4 cellular contexts compared by ENCODE assay signal in genomic region chr18:59666008-59666395, GRCh38. TPM values are rescaled to one million over a fixed set of nuclear protein-coding genes. Genes with fewer than 3 reads are reported as not detected.
"Had no signal": no experiment of that assay in that cellular context is flagged by ENCODE, and none has a peak within 500 bp of the region (broad histone marks: within the 10 kb centered on the region; RNA-seq: fewer than 3 reads in every experiment).

No MANE protein-coding gene starts in this region.

RNA-seq across cellular contexts. Expression of gene CCBE1, which starts 31.2 kb away (rescaled TPM):
- total RNA-seq: activated CD4-positive, alpha-beta memory T cell treated with anti-CD3 and anti-CD28 coated beads, Interleukin-2, amount 10 ng/mL, durations not matched to agents 7 days and 5 days; activated CD4-positive, alpha-beta T cell treated with anti-CD3 and anti-CD28 coated beads, Interleukin-2, amount 10 ng/mL, durations not matched to agents 7 days and 5 days; activated naive CD8-positive, alpha-beta T cell treated with anti-CD3 and anti-CD28 coated beads, Interleukin-2, amount 10 ng/mL, durations not matched to agents 7 days and 5 days; naive thymus-derived CD4-positive, alpha-beta T cell had no signal
- polyA plus RNA-seq: naive thymus-derived CD4-positive, alpha-beta T cell had no signal
